8 cellular contexts compared by ENCODE assay signal in the genomic region with DNA sequence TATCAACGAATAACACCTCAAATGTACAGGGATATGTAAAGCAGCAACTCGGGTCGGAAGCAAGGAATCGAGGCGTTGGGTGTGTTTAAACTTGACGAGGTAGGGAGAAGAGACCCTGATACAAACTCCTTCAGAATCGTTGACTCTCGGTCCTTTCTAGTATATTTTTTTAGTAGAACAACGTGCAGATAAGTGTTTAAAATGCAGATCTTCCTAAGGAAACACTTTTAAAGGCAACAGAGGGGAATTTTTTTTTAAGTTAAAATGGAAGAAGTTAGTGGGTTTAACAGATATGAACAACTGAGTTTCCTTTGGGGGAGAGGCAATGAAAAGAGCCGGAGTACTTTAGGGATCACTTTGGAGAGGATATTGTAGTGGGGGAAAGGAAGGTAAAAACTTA. TPM values are rescaled to one million over a fixed set of nuclear protein-coding genes. Genes with fewer than 3 reads are reported as not detected.
DNase-seq lines count a peak whose midpoint lies in the region; ATAC-seq lines count a peak whose summit lies in the region.

No MANE protein-coding gene starts in this region.

- H3K4me3 Mint-ChIP-seq in T-helper 1 cell treated with Interleukin-12 subunit alpha and Interleukin-12 subunit beta and Interleukin-4 antibody, amounts not matched to agents 30 μg/mL and 1 μg/mL, for 36 hours: peak overlapping the region; percentile 94
- peak overlapping the region; percentile 97 for H3K4me3 Mint-ChIP-seq in activated T-helper 1 cell treated with anti-CD3 and anti-CD28 coated beads, Interleukin-12 subunit alpha, Interleukin-12 subunit beta, Interleukin-2, Interleukin-4 antibody, amounts not matched to agents 30 ng/mL and 10 ng/mL and 1 ng/mL, durations not matched to agents 14 hours and 24 hours and 36 hours
- peak overlapping the region; percentile 92 to 98 (median 96) for H3K4me3 Mint-ChIP-seq in immature natural killer cell

- no peaks in the 10 kb centered on the region for H3K9me3 ChIP-seq in subcutaneous abdominal adipose tissue (ENCODE audit: control insufficient read depth in 5 of 5, low read length in 5 of 5)

- DNase-seq in T-helper 1 cell: no peak
- no peak for DNase-seq in activated T-helper 1 cell treated with anti-CD3 and anti-CD28 coated beads, Interleukin-12 subunit alpha, Interleukin-12 subunit beta, Interleukin-2, Interleukin-4 antibody, amounts not matched to agents 30 ng/mL and 10 ng/mL and 1 ng/mL, durations not matched to agents 14 hours and 24 hours and 36 hours (ENCODE audit: low spot score)
- no peak for DNase-seq in immature natural killer cell
- DNase-seq in NCI-H2171 treated with DMSO at 0.1 percent for 48 hours (lab: John Stamatoyannopoulos, UW): no peak
- DNase-seq in activated CD4-positive, CD25-positive, alpha-beta regulatory T cell treated with anti-CD3 and anti-CD28 coated beads, Interleukin-2, amount 50 U/mL, for 72 hours: no peak

- H3K36me3 ChIP-seq in subcutaneous abdominal adipose tissue (ENCODE audit: control insufficient read depth in 5 of 5, insufficient read depth in 5 of 5, low read length in 5 of 5): peaks cover 0 to 11% (median 6%) of the 10 kb centered on the region in 5 donors

- peak overlapping the region; percentile 59 for H3K27ac Mint-ChIP-seq in T-helper 1 cell treated with Interleukin-12 subunit alpha and Interleukin-12 subunit beta and Interleukin-4 antibody, amounts not matched to agents 30 μg/mL and 1 μg/mL, for 36 hours
- peak overlapping the region; percentile 34 for H3K27ac Mint-ChIP-seq in activated T-helper 1 cell treated with anti-CD3 and anti-CD28 coated beads, Interleukin-12 subunit alpha, Interleukin-12 subunit beta, Interleukin-2, Interleukin-4 antibody, amounts not matched to agents 30 ng/mL and 10 ng/mL and 1 ng/mL, durations not matched to agents 14 hours and 24 hours and 36 hours
- peak overlapping the region; percentile 55 to 89 (median 72) for H3K27ac Mint-ChIP-seq in immature natural killer cell

- H3K9ac ChIP-seq in subcutaneous abdominal adipose tissue (ENCODE audit: low read length in 5 of 5): peak overlapping the region; percentile 88 to 94 (median 93)

- no peak for ATAC-seq in GM21447 (IDR thresholded peaks at IDR 0.05; ENCODE audit: unreplicated experiment)

- peaks cover 0 to 50% (median 37%) of the 10 kb centered on the region in 5 donors for H3K4me1 ChIP-seq in subcutaneous abdominal adipose tissue (ENCODE audit: control insufficient read depth in 5 of 5, insufficient read depth in 5 of 5, low read length in 5 of 5)

- intact Hi-C loops in activated T-helper 1 cell treated with anti-CD3 and anti-CD28 coated beads, Interleukin-12 subunit alpha, Interleukin-12 subunit beta, Interleukin-2, Interleukin-4 antibody, amounts not matched to agents 30 ng/mL and 10 ng/mL and 1 ng/mL, durations not matched to agents 14 hours and 24 hours and 36 hours (cut with micrococcal nuclease): loop anchor here (2.0 to 10.0 kb wide), 6 partner anchors 339 to 1762 kb away; a partner anchor contains a TSS

- no peaks in the 10 kb centered on the region for H3K27me3 ChIP-seq in subcutaneous abdominal adipose tissue (ENCODE audit: control insufficient read depth in 5 of 5, insufficient read depth in 4 of 5, low read length in 5 of 5)

- no peaks in the 10 kb centered on the region for H3K9me3 Mint-ChIP-seq in T-helper 1 cell treated with Interleukin-12 subunit alpha and Interleukin-12 subunit beta and Interleukin-4 antibody, amounts not matched to agents 30 μg/mL and 1 μg/mL, for 36 hours
- no peaks in the 10 kb centered on the region for H3K9me3 Mint-ChIP-seq in activated T-helper 1 cell treated with anti-CD3 and anti-CD28 coated beads, Interleukin-12 subunit alpha, Interleukin-12 subunit beta, Interleukin-2, Interleukin-4 antibody, amounts not matched to agents 30 ng/mL and 10 ng/mL and 1 ng/mL, durations not matched to agents 14 hours and 24 hours and 36 hours
- H3K9me3 Mint-ChIP-seq in immature natural killer cell: no peaks in the 10 kb centered on the region

- H3K27me3 Mint-ChIP-seq in T-helper 1 cell treated with Interleukin-12 subunit alpha and Interleukin-12 subunit beta and Interleukin-4 antibody, amounts not matched to agents 30 μg/mL and 1 μg/mL, for 36 hours (ENCODE audit: low read depth): no peaks in the 10 kb centered on the region
- no peaks in the 10 kb centered on the region for H3K27me3 Mint-ChIP-seq in activated T-helper 1 cell treated with anti-CD3 and anti-CD28 coated beads, Interleukin-12 subunit alpha, Interleukin-12 subunit beta, Interleukin-2, Interleukin-4 antibody, amounts not matched to agents 30 ng/mL and 10 ng/mL and 1 ng/mL, durations not matched to agents 14 hours and 24 hours and 36 hours (ENCODE audit: insufficient read depth)
- peaks cover 4 to 10% (median 6%) of the 10 kb centered on the region in 3 donors for H3K27me3 Mint-ChIP-seq in immature natural killer cell (ENCODE audit: low read depth in 3 of 3)

- H3K27ac ChIP-seq in subcutaneous abdominal adipose tissue (ENCODE audit: low read depth, low read length): peak overlapping the region; percentile 99

- H3K4me3 ChIP-seq in subcutaneous abdominal adipose tissue (ENCODE audit: low read depth in 1 of 5, low read length in 5 of 5): peak overlapping the region; percentile 68 to 97 (median 88)

- peaks cover 14% of the 10 kb centered on the region for H3K36me3 Mint-ChIP-seq in T-helper 1 cell treated with Interleukin-12 subunit alpha and Interleukin-12 subunit beta and Interleukin-4 antibody, amounts not matched to agents 30 μg/mL and 1 μg/mL, for 36 hours (ENCODE audit: low read depth)
- H3K36me3 Mint-ChIP-seq in activated T-helper 1 cell treated with anti-CD3 and anti-CD28 coated beads, Interleukin-12 subunit alpha, Interleukin-12 subunit beta, Interleukin-2, Interleukin-4 antibody, amounts not matched to agents 30 ng/mL and 10 ng/mL and 1 ng/mL, durations not matched to agents 14 hours and 24 hours and 36 hours (ENCODE audit: low read depth): peaks cover 19% of the 10 kb centered on the region
- peaks cover 5 to 6% (median 5%) of the 10 kb centered on the region in 3 donors for H3K36me3 Mint-ChIP-seq in immature natural killer cell

- peaks cover 45% of the 10 kb centered on the region for H3K4me1 Mint-ChIP-seq in T-helper 1 cell treated with Interleukin-12 subunit alpha and Interleukin-12 subunit beta and Interleukin-4 antibody, amounts not matched to agents 30 μg/mL and 1 μg/mL, for 36 hours (ENCODE audit: low read depth)
- H3K4me1 Mint-ChIP-seq in activated T-helper 1 cell treated with anti-CD3 and anti-CD28 coated beads, Interleukin-12 subunit alpha, Interleukin-12 subunit beta, Interleukin-2, Interleukin-4 antibody, amounts not matched to agents 30 ng/mL and 10 ng/mL and 1 ng/mL, durations not matched to agents 14 hours and 24 hours and 36 hours (ENCODE audit: low read depth): peaks cover 53% of the 10 kb centered on the region
- H3K4me1 Mint-ChIP-seq in immature natural killer cell: peaks cover 47 to 55% of the 10 kb centered on the region in 2 donors

RNA-seq across cellular contexts. Expression of a gene that starts 1.1 kb away (rescaled TPM):
- 73.5 and 77.7 TPM in 2 replicates for total RNA-seq in activated T-helper 1 cell treated with anti-CD3 and anti-CD28 coated beads, Interleukin-12 subunit alpha, Interleukin-12 subunit beta, Interleukin-2, Interleukin-4 antibody, amounts not matched to agents 30 ng/mL and 10 ng/mL and 1 ng/mL, durations not matched to agents 14 hours and 24 hours and 36 hours
- polyA plus RNA-seq in immature natural killer cell: 10 to 100 TPM; 10.5 to 12.0 (median 10.9) TPM
